1 cellular context compared by ENCODE assay signal in genomic region chr17:7021993-7022778, GRCh38.
TF ChIP-seq lines count a peak whose summit lies in the region.

No MANE protein-coding gene starts in this region.

TF ChIP-seq in HepG2, 621 proteins besides CTCF, POLR2A, EP300 and RAD21 (continued from another document):
- TF ChIP-seq AFF4 (CRISPR knock-in tag; IDR thresholded peaks at IDR 0.05) = no peak
- TF ChIP-seq ZNF205 (CRISPR knock-in tag; IDR thresholded peaks at IDR 0.05) = peak; percentile 51; the same call in 1 of the 2 replicates
- no peak for TF ChIP-seq ZNF616 (CRISPR knock-in tag; IDR thresholded peaks at IDR 0.05; ENCODE audit: low read depth)
- no peak for TF ChIP-seq ZNF180 (CRISPR knock-in tag; IDR thresholded peaks at IDR 0.05; ENCODE audit: borderline replicate concordance, low read depth)
- TF ChIP-seq NFKB2 (CRISPR knock-in tag; IDR thresholded peaks at IDR 0.05; ENCODE audit: borderline replicate concordance) = no peak
- TF ChIP-seq MNT (IDR thresholded peaks at IDR 0.05) = no peak
- no peak for TF ChIP-seq ZNF280B (CRISPR knock-in tag; IDR thresholded peaks at IDR 0.05; ENCODE audit: borderline replicate concordance)
TF ChIP-seq in HepG2: peak in this region for 105.
